Comparison of ENCODE assay signal across 8 cellular contexts in genomic region chr22:20858615-20859416, GRCh38.
A peak's percentile ranks its signal among the peaks of the same experiment; 100 is the strongest.
DNase-seq lines count a peak whose midpoint lies in the region; ATAC-seq and TF ChIP-seq lines count a peak whose summit lies in the region.

TSS of gene PI4KA (minus strand) at chr22:20858811. CDS start at chr22:20858725, 86 bp downstream.
TSS of gene SNAP29 (plus strand) at chr22:20859007. CDS start at chr22:20859111, 104 bp downstream.

- H3K27me3 Mint-ChIP-seq in activated naive CD4-positive, alpha-beta T cell treated with anti-CD3 and anti-CD28 coated beads, Interleukin-2, amount 50 U/mL, for 24 hours: no peaks in the 10 kb centered on the region

- peak within 1 kb of the TSS; percentile 93 for H3K4me3 ChIP-seq in GM08714 (ENCODE audit: low read length)

- no peaks in the 10 kb centered on the region for H3K9me3 Mint-ChIP-seq in activated naive CD4-positive, alpha-beta T cell treated with anti-CD3 and anti-CD28 coated beads, Interleukin-2, amount 50 U/mL, for 24 hours

- ATAC-seq in HG02588 (IDR thresholded peaks at IDR 0.05; ENCODE audit: unreplicated experiment) (peak; percentile 89), SK-N-SH treated with all-trans-retinoic acid at 6 μM for 48 hours (peak; percentile 93)

- H3K4me3 Mint-ChIP-seq in activated naive CD4-positive, alpha-beta T cell treated with anti-CD3 and anti-CD28 coated beads, Interleukin-2, amount 50 U/mL, for 24 hours: peak within 1 kb of the TSS; percentile 94

- DNase-seq in NCI-H1092 (lab: John Stamatoyannopoulos, UW) (peak; percentile 97), globus pallidus (ENCODE audit: low spot score) (peak; percentile 97), nucleus accumbens (lab: John Stamatoyannopoulos, UW) (peak; percentile 67 to 99 (median 95)), superior temporal gyrus (ENCODE audit: extremely low spot score) (peak; percentile 98)

- H3K27ac Mint-ChIP-seq in activated naive CD4-positive, alpha-beta T cell treated with anti-CD3 and anti-CD28 coated beads, Interleukin-2, amount 50 U/mL, for 24 hours: peak within 1 kb of the TSS; percentile 86

- peaks cover 49% of the 10 kb centered on the region for H3K4me1 Mint-ChIP-seq in activated naive CD4-positive, alpha-beta T cell treated with anti-CD3 and anti-CD28 coated beads, Interleukin-2, amount 50 U/mL, for 24 hours

- H3K36me3 Mint-ChIP-seq in activated naive CD4-positive, alpha-beta T cell treated with anti-CD3 and anti-CD28 coated beads, Interleukin-2, amount 50 U/mL, for 24 hours: no peaks in the 10 kb centered on the region

TF ChIP-seq in SK-N-SH treated with all-trans-retinoic acid at 6 μM for 48 hours, 23 proteins besides CTCF, POLR2A, EP300 and RAD21:
- TF ChIP-seq ZNF8 (CRISPR knock-in tag; IDR thresholded peaks at IDR 0.05) (no peak), ZC3H10 (CRISPR knock-in tag; IDR thresholded peaks at IDR 0.05) (0 out of 2 replicates have a peak, but pooled peaks have one; percentile 31), ZFP30 (CRISPR knock-in tag; IDR thresholded peaks at IDR 0.05) (no peak), PATZ1 (CRISPR knock-in tag; IDR thresholded peaks at IDR 0.05; ENCODE audit: borderline replicate concordance) (no peak), ZFP3 (CRISPR knock-in tag; IDR thresholded peaks at IDR 0.05) (peak; percentile 63; the same call in 1 of the 2 replicates), BACH2 (CRISPR knock-in tag; IDR thresholded peaks at IDR 0.05; ENCODE audit: borderline replicate concordance) (no peak), OSR1 (CRISPR knock-in tag; IDR thresholded peaks at IDR 0.05) (no peak), ZNF70 (CRISPR knock-in tag; IDR thresholded peaks at IDR 0.05) (no peak), POU6F1 (CRISPR knock-in tag; IDR thresholded peaks at IDR 0.05; ENCODE audit: borderline replicate concordance, low read depth) (no peak), ISL1 (CRISPR knock-in tag; IDR thresholded peaks at IDR 0.05) (no peak)

Comparison
In these comparisons a context has a peak if more than half of its experiments do, and no peak if none do; other contexts are left out.
1. Peak in every context shown above with its lines: DNase-seq, ATAC-seq and H3K4me3 ChIP-seq.